ENCODE assay signal across 22 cellular contexts in genomic region chr4:42391981-42392380, GRCh38. TPM values are rescaled to one million over a fixed set of nuclear protein-coding genes. Genes with fewer than 3 reads are reported as not detected.
DNase-seq lines count a peak whose midpoint lies in the region; ATAC-seq, FAIRE-seq and TF ChIP-seq lines count a peak whose summit lies in the region.
"Had no signal": no experiment of that assay in that cellular context is flagged by ENCODE, and none has a peak within 500 bp of the region (broad histone marks: within the 10 kb centered on the region; RNA-seq: fewer than 3 reads in every experiment).

No MANE protein-coding gene starts in this region.

- H3K4me3 Mint-ChIP-seq in CD14-positive monocyte, result no peak overlapping the region
- H3K4me3 Mint-ChIP-seq in activated T-helper 1 cell treated with anti-CD3 and anti-CD28 coated beads, Interleukin-12 subunit alpha, Interleukin-12 subunit beta, Interleukin-2, Interleukin-4 antibody, amounts not matched to agents 30 ng/mL and 10 ng/mL and 1 ng/mL, durations not matched to agents 14 hours and 24 hours and 36 hours, result no peak overlapping the region
- H3K4me3 Mint-ChIP-seq: activated CD4-positive, alpha-beta memory T cell treated with anti-CD3 and anti-CD28 coated beads, Interleukin-2, amount 10 ng/mL, durations not matched to agents 7 days and 5 days; brain; CD4-positive, alpha-beta memory T cell; immature natural killer cell; T-cell had no signal

- TF ChIP-seq CTCF in BE2C (IDR thresholded peaks at IDR 0.05; ENCODE audit: low read depth, low read length) (no peak), adrenal gland (IDR thresholded peaks at IDR 0.05) (no peak), CD14-positive monocyte (IDR thresholded peaks at IDR 0.05) (no peak)

- no peak for FAIRE-seq in urothelium cell line (lab: Jason Lieb, UNC)

- intact Hi-C loops in adrenal gland (cut with DNase I) (no loop called here), CD14-positive monocyte (cut with micrococcal nuclease) (no loop called here)
- intact Hi-C loops in activated T-helper 1 cell treated with anti-CD3 and anti-CD28 coated beads, Interleukin-12 subunit alpha, Interleukin-12 subunit beta, Interleukin-2, Interleukin-4 antibody, amounts not matched to agents 30 ng/mL and 10 ng/mL and 1 ng/mL, durations not matched to agents 14 hours and 24 hours and 36 hours (cut with micrococcal nuclease), result no loop called here

- H3K4me1 Mint-ChIP-seq in CD14-positive monocyte, result peaks cover 12% of the 10 kb centered on the region
- H3K4me1 Mint-ChIP-seq in activated T-helper 1 cell treated with anti-CD3 and anti-CD28 coated beads, Interleukin-12 subunit alpha, Interleukin-12 subunit beta, Interleukin-2, Interleukin-4 antibody, amounts not matched to agents 30 ng/mL and 10 ng/mL and 1 ng/mL, durations not matched to agents 14 hours and 24 hours and 36 hours (ENCODE audit: low read depth), result peaks cover 7% of the 10 kb centered on the region

- H3K9me3 ChIP-seq in BE2C (no peaks in the 10 kb centered on the region), adrenal gland (replicated peaks in 1 of 3) (no peaks in the 10 kb centered on the region)
- H3K9me3 ChIP-seq: lower lobe of right lung, transverse colon had no signal

- no peak for TF ChIP-seq POLR2A in adrenal gland (IDR thresholded peaks at IDR 0.05)

- ATAC-seq in GM19467 (IDR thresholded peaks at IDR 0.05; ENCODE audit: unreplicated experiment), result no peak
- ATAC-seq: activated CD4-positive, CD25-positive, alpha-beta regulatory T cell treated with anti-CD3 and anti-CD28 coated beads, Interleukin-2, amount 50 U/mL, for 24 hours; lower lobe of right lung; T-cell had no signal

- H3K4me3 ChIP-seq in BE2C (ENCODE audit: low read depth, low read length) (no peak overlapping the region), adrenal gland (no peak overlapping the region)
- H3K4me3 ChIP-seq: lower lobe of right lung, transverse colon had no signal

- H3K4me1 ChIP-seq in BE2C, result peaks cover 14% of the 10 kb centered on the region
- H3K4me1 ChIP-seq in adrenal gland (replicated peaks in 1 of 2), result peaks cover 0 to 5% of the 10 kb centered on the region in 2 donors

- H3K27ac Mint-ChIP-seq in CD14-positive monocyte, result no peak overlapping the region
- no peak overlapping the region for H3K27ac Mint-ChIP-seq in activated T-helper 1 cell treated with anti-CD3 and anti-CD28 coated beads, Interleukin-12 subunit alpha, Interleukin-12 subunit beta, Interleukin-2, Interleukin-4 antibody, amounts not matched to agents 30 ng/mL and 10 ng/mL and 1 ng/mL, durations not matched to agents 14 hours and 24 hours and 36 hours
- H3K27ac Mint-ChIP-seq: activated CD4-positive, alpha-beta memory T cell treated with anti-CD3 and anti-CD28 coated beads, Interleukin-2, amount 10 ng/mL, durations not matched to agents 7 days and 5 days; immature natural killer cell; T-cell had no signal

- WGBS in adrenal gland, 4 donors, result 45 to 67% (median 51%) methylated on average over 5 of the region's 5 CpGs

- H3K36me3 Mint-ChIP-seq in CD14-positive monocyte, result peaks cover under 1 to 2% of the 10 kb centered on the region in 2 donors
- H3K36me3 Mint-ChIP-seq in activated T-helper 1 cell treated with anti-CD3 and anti-CD28 coated beads, Interleukin-12 subunit alpha, Interleukin-12 subunit beta, Interleukin-2, Interleukin-4 antibody, amounts not matched to agents 30 ng/mL and 10 ng/mL and 1 ng/mL, durations not matched to agents 14 hours and 24 hours and 36 hours (ENCODE audit: low read depth), result no peaks in the 10 kb centered on the region
- H3K36me3 Mint-ChIP-seq: brain; CD4-positive, alpha-beta memory T cell; T-cell had no signal

- H3K9me3 Mint-ChIP-seq in CD14-positive monocyte, result peaks cover 0 to 13% (median 4%) of the 10 kb centered on the region in 7 donors
- no peaks in the 10 kb centered on the region for H3K9me3 Mint-ChIP-seq in activated T-helper 1 cell treated with anti-CD3 and anti-CD28 coated beads, Interleukin-12 subunit alpha, Interleukin-12 subunit beta, Interleukin-2, Interleukin-4 antibody, amounts not matched to agents 30 ng/mL and 10 ng/mL and 1 ng/mL, durations not matched to agents 14 hours and 24 hours and 36 hours
- H3K9me3 Mint-ChIP-seq: activated CD4-positive, alpha-beta memory T cell treated with anti-CD3 and anti-CD28 coated beads, Interleukin-2, amount 10 ng/mL, durations not matched to agents 7 days and 5 days; CD4-positive, alpha-beta memory T cell had no signal

- DNase-seq in BE2C (peak; percentile 77), HT1080 (ENCODE audit: low read depth) (peak; percentile 50), adrenal gland (peak; percentile 67 to 91 (median 76)), kidney glomerular epithelial cell (lab: John Stamatoyannopoulos, UW) (peak; percentile 30), CD14-positive monocyte (ENCODE audit: low spot score) (no peak), urothelium cell line (ENCODE audit: low spot score) (no peak)
- no peak for DNase-seq in activated T-helper 1 cell treated with anti-CD3 and anti-CD28 coated beads, Interleukin-12 subunit alpha, Interleukin-12 subunit beta, Interleukin-2, Interleukin-4 antibody, amounts not matched to agents 30 ng/mL and 10 ng/mL and 1 ng/mL, durations not matched to agents 14 hours and 24 hours and 36 hours (ENCODE audit: low spot score)
- DNase-seq: activated CD4-positive, alpha-beta memory T cell treated with anti-CD3 and anti-CD28 coated beads, Interleukin-2, amount 10 ng/mL, durations not matched to agents 7 days and 5 days; activated effector memory CD4-positive, alpha-beta T cell treated with anti-CD3 and anti-CD28 coated beads, Interleukin-2, amount 50 U/mL, for 16 hours; CD4-positive, alpha-beta memory T cell; effector memory CD4-positive, alpha-beta T cell; erythroblast; foreskin fibroblast; immature natural killer cell; lower lobe of right lung; SHP77 treated with DMSO at 0.1 percent for 48 hours; T-cell; transverse colon had no signal

- H3K36me3 ChIP-seq in BE2C (no peaks in the 10 kb centered on the region), adrenal gland (replicated peaks in 1 of 2) (no peaks in the 10 kb centered on the region)
- H3K36me3 ChIP-seq: lower lobe of right lung, transverse colon had no signal

- H3K27me3 ChIP-seq in BE2C (no peaks in the 10 kb centered on the region), adrenal gland (peaks cover 12% of the 10 kb centered on the region)

- peaks cover 35 to 39% (median 38%) of the 10 kb centered on the region in 3 donors for H3K27me3 Mint-ChIP-seq in CD14-positive monocyte (ENCODE audit: low read depth in 3 of 3)
- H3K27me3 Mint-ChIP-seq in activated T-helper 1 cell treated with anti-CD3 and anti-CD28 coated beads, Interleukin-12 subunit alpha, Interleukin-12 subunit beta, Interleukin-2, Interleukin-4 antibody, amounts not matched to agents 30 ng/mL and 10 ng/mL and 1 ng/mL, durations not matched to agents 14 hours and 24 hours and 36 hours (ENCODE audit: insufficient read depth), result peaks cover 16% of the 10 kb centered on the region

- H3K27ac ChIP-seq in adrenal gland, result peak overlapping the region in 1 of 5 donors; percentile 40
- H3K27ac ChIP-seq: lower lobe of right lung, transverse colon had no signal

RNA-seq across cellular contexts. Expression of gene SHISA3, which starts 5.3 kb away (rescaled TPM):
- polyA plus RNA-seq in BE2C (2012; ENCODE audit: insufficient read depth, insufficient read length, low read depth), result 3.8 TPM
- total RNA-seq in HT1080 (2014; rRNA removed; shearing (Covaris generic)), result not detected in 2 replicates
- 0.13 and 0.38 TPM in 2 replicates for polyA plus RNA-seq in HT1080 (2015; cell fraction: cytosol; rRNA removed)
- 0.08 TPM in 1 of 2 replicates, not detected in the other for polyA plus RNA-seq in HT1080 (2015; cell fraction: nucleus; rRNA removed)
- total RNA-seq in adrenal gland, result 1 to 10 TPM in 5 of 8 donors, under 1 TPM in 3; 0.26 to 2.8 (median 1.7) TPM
- polyA plus RNA-seq in adrenal gland (1 to 10 TPM; 1.4 to 2.7 (median 1.9) TPM), CD14-positive monocyte (not detected)
- not detected in 2 replicates for total RNA-seq in activated T-helper 1 cell treated with anti-CD3 and anti-CD28 coated beads, Interleukin-12 subunit alpha, Interleukin-12 subunit beta, Interleukin-2, Interleukin-4 antibody, amounts not matched to agents 30 ng/mL and 10 ng/mL and 1 ng/mL, durations not matched to agents 14 hours and 24 hours and 36 hours
- total RNA-seq: CD4-positive, alpha-beta memory T cell had no signal
- polyA plus RNA-seq: neural cell had no signal

Comparison
In these comparisons a context has a peak if more than half of its experiments do, and no peak if none do; other contexts are left out.
1. DNase-seq: peak in BE2C (single experiment), HT1080 (single experiment), adrenal gland (7 of 7) and kidney glomerular epithelial cell (single experiment); none in CD14-positive monocyte (single experiment), urothelium cell line (single experiment) and activated T-helper 1 cell treated with anti-CD3 and anti-CD28 coated beads, Interleukin-12 subunit alpha, Interleukin-12 subunit beta, Interleukin-2, Interleukin-4 antibody, amounts not matched to agents 30 ng/mL and 10 ng/mL and 1 ng/mL, durations not matched to agents 14 hours and 24 hours and 36 hours (single experiment).